1 cellular context compared by ENCODE assay signal in the genomic region with DNA sequence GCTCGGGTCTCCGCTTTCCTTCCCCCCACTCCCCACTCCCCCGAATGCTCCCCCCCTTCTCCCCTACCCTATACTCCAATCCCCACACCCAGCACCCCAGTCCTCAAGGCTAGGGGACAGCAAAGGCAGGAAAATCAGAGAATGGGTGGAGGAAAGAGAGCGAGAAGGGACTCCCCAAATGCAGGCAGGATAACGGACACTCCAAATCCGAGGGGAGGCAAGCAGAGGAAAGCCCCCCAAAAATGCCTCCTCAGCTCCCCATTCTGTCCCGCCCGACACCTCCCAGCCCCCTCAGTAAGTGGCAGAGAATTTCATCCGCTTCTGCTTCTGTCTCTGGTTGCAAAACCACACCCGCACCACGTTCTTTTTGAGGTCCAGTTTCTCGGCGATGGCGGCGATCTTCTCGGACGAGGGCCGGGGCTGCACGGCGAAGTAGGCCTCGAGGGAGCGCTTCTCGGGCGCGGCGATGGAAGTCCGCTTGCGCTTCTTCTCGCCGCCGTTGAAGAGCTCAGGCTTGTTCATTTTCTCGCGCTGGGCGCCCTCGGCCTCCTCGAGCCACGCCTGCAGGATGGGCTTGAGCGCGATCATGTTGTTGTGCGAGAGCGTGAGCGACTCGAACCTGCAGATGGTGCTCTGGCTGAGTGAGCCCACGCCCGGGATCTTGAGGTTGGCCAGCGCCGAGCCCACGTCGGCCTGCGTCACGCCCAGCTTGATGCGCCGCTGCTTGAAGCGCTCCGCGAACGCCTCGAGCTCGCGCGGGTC.
TF ChIP-seq lines count a peak whose summit lies in the region.

No MANE protein-coding gene starts in this region.

TF ChIP-seq in GM12878, 131 proteins besides CTCF, POLR2A, EP300 and RAD21:
- TF ChIP-seq, protein P1, sequence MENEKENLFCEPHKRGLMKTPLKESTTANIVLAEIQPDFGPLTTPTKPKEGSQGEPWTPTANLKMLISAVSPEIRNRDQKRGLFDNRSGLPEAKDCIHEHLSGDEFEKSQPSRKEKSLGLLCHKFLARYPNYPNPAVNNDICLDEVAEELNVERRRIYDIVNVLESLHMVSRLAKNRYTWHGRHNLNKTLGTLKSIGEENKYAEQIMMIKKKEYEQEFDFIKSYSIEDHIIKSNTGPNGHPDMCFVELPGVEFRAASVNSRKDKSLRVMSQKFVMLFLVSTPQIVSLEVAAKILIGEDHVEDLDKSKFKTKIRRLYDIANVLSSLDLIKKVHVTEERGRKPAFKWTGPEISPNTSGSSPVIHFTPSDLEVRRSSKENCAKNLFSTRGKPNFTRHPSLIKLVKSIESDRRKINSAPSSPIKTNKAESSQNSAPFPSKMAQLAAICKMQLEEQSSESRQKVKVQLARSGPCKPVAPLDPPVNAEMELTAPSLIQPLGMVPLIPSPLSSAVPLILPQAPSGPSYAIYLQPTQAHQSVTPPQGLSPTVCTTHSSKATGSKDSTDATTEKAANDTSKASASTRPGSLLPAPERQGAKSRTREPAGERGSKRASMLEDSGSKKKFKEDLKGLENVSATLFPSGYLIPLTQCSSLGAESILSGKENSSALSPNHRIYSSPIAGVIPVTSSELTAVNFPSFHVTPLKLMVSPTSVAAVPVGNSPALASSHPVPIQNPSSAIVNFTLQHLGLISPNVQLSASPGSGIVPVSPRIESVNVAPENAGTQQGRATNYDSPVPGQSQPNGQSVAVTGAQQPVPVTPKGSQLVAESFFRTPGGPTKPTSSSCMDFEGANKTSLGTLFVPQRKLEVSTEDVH (IDR thresholded peaks at IDR 0.05; ENCODE audit: low read depth, partially characterized antibody): no peak
- TF ChIP-seq, protein P2, sequence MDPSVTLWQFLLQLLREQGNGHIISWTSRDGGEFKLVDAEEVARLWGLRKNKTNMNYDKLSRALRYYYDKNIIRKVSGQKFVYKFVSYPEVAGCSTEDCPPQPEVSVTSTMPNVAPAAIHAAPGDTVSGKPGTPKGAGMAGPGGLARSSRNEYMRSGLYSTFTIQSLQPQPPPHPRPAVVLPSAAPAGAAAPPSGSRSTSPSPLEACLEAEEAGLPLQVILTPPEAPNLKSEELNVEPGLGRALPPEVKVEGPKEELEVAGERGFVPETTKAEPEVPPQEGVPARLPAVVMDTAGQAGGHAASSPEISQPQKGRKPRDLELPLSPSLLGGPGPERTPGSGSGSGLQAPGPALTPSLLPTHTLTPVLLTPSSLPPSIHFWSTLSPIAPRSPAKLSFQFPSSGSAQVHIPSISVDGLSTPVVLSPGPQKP (IDR thresholded peaks at IDR 0.05; ENCODE audit: low read depth, low read length): no peak
- TF ChIP-seq CBFB (IDR thresholded peaks at IDR 0.05; ENCODE audit: low read depth) (no peak), HDAC6 (IDR thresholded peaks at IDR 0.05; ENCODE audit: unreplicated experiment) (no peak), TCF12 (IDR thresholded peaks at IDR 0.05; ENCODE audit: low read depth, low read length) (no peak), ZNF384 (IDR thresholded peaks at IDR 0.05; ENCODE audit: borderline replicate concordance, low read depth, low read length) (no peak), ETV6 (conservative IDR thresholded peaks at IDR 0.05 in 1 of 2, IDR thresholded peaks at IDR 0.05 in 1 of 2; ENCODE audit: borderline replicate concordance in 1 of 2, low read depth in 1 of 2) (no peak), TCF3 (IDR thresholded peaks at IDR 0.05; ENCODE audit: borderline replicate concordance, insufficient read depth, low read depth, low read length) (no peak), TAF1 (IDR thresholded peaks at IDR 0.05; ENCODE audit: borderline replicate concordance, low read depth, low read length) (no peak), PML (IDR thresholded peaks at IDR 0.05; ENCODE audit: low read length) (no peak), ZNF24 (IDR thresholded peaks at IDR 0.05) (no peak), NFYA (IDR thresholded peaks at IDR 0.05; ENCODE audit: borderline replicate concordance, low read depth, low read length) (no peak), LARP7 (IDR thresholded peaks at IDR 0.05) (no peak), PAX5 (IDR thresholded peaks at IDR 0.05; ENCODE audit: borderline replicate concordance, low read depth, low read length) (no peak), ESRRA (IDR thresholded peaks at IDR 0.05; ENCODE audit: low read length) (no peak), BHLHE40 (IDR thresholded peaks at IDR 0.05; ENCODE audit: borderline replicate concordance in 1 of 2, low read depth in 2 of 2, low read length in 1 of 2) (no peak), ASH2L (IDR thresholded peaks at IDR 0.05; ENCODE audit: borderline replicate concordance, low read depth) (no peak)
- TF ChIP-seq, protein P3, sequence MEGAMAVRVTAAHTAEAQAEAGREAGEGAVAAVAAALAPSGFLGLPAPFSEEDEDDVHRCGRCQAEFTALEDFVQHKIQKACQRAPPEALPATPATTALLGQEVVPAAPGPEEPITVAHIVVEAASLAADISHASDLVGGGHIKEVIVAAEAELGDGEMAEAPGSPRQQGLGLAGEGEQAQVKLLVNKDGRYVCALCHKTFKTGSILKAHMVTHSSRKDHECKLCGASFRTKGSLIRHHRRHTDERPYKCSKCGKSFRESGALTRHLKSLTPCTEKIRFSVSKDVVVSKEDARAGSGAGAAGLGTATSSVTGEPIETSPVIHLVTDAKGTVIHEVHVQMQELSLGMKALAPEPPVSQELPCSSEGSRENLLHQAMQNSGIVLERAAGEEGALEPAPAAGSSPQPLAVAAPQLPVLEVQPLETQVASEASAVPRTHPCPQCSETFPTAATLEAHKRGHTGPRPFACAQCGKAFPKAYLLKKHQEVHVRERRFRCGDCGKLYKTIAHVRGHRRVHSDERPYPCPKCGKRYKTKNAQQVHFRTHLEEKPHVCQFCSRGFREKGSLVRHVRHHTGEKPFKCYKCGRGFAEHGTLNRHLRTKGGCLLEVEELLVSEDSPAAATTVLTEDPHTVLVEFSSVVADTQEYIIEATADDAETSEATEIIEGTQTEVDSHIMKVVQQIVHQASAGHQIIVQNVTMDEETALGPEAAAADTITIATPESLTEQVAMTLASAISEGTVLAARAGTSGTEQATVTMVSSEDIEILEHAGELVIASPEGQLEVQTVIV (IDR thresholded peaks at IDR 0.05; ENCODE audit: borderline replicate concordance, partially characterized antibody): no peak
- TF ChIP-seq, protein P4, sequence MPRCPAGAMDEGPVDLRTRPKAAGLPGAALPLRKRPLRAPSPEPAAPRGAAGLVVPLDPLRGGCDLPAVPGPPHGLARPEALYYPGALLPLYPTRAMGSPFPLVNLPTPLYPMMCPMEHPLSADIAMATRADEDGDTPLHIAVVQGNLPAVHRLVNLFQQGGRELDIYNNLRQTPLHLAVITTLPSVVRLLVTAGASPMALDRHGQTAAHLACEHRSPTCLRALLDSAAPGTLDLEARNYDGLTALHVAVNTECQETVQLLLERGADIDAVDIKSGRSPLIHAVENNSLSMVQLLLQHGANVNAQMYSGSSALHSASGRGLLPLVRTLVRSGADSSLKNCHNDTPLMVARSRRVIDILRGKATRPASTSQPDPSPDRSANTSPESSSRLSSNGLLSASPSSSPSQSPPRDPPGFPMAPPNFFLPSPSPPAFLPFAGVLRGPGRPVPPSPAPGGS (IDR thresholded peaks at IDR 0.05; ENCODE audit: borderline replicate concordance, insufficient read depth, low read depth, low read length, poor library complexity, severe bottlenecking): no peak
